22 cellular contexts compared by ENCODE assay signal in genomic region chr1:51381964-51382363, GRCh38. TPM values are rescaled to one million over a fixed set of nuclear protein-coding genes. Genes with fewer than 3 reads are reported as not detected.
DNase-seq lines count a peak whose midpoint lies in the region; ATAC-seq, FAIRE-seq and TF ChIP-seq lines count a peak whose summit lies in the region.
"Had no signal": no experiment of that assay in that cellular context is flagged by ENCODE, and none has a peak within 500 bp of the region (broad histone marks: within the 10 kb centered on the region; RNA-seq: fewer than 3 reads in every experiment).

No MANE protein-coding gene starts in this region.

- peaks cover 10% of the 10 kb centered on the region; the same call in 1 of the 2 replicates for H3K36me3 ChIP-seq in PC-3 (ENCODE audit: low read depth, low read length)
- H3K36me3 ChIP-seq in small intestine (ENCODE audit: control insufficient read depth in 2 of 2, insufficient read depth in 2 of 2, low read length in 2 of 2) = peaks cover 0 to 7% of the 10 kb centered on the region in 2 donors

- no peaks in the 10 kb centered on the region for H4K20me1 ChIP-seq in PC-3 (ENCODE audit: low read length)
- H4K20me1 ChIP-seq: BLaER1 had no signal

- H3K27me3 ChIP-seq in PC-3 (ENCODE audit: low read length) (no peaks in the 10 kb centered on the region), small intestine (ENCODE audit: control insufficient read depth in 2 of 2, insufficient read depth in 2 of 2, low read length in 2 of 2) (no peaks in the 10 kb centered on the region)
- H3K27me3 ChIP-seq: BLaER1 had no signal

- FAIRE-seq in small intestine (lab: Jason Lieb, UNC) = peak; percentile 71
- FAIRE-seq: GM12892, GM18507, HTR-8/SVneo had no signal

- no peak overlapping the region for H3K9ac ChIP-seq in PC-3 (ENCODE audit: low read length)
- H3K9ac ChIP-seq: BLaER1 had no signal

- ATAC-seq in PC-3 (peak; percentile 40; the same call in 1 of the 2 replicates), GM21367 (IDR thresholded peaks at IDR 0.05; ENCODE audit: unreplicated experiment) (no peak), HG03025 (IDR thresholded peaks at IDR 0.05; ENCODE audit: low FRiP score, unreplicated experiment) (no peak)
- ATAC-seq: HCT116 had no signal

- no peak overlapping the region for H3K4me3 ChIP-seq in PC-3 (ENCODE audit: low read length)
- H3K4me3 ChIP-seq in small intestine (ENCODE audit: low read depth in 1 of 2, low read length in 2 of 2) = no peak overlapping the region
- H3K4me3 ChIP-seq: BLaER1 had no signal

- H3K9me2 ChIP-seq in PC-3 (replicated peaks; ENCODE audit: low read length) = no peaks in the 10 kb centered on the region

- H3K9me3 Mint-ChIP-seq in activated T-cell treated with anti-CD3 and anti-CD28 coated beads, Interleukin-2, amount 50 U/mL, for 24 hours = peaks cover 3% of the 10 kb centered on the region
- H3K9me3 Mint-ChIP-seq in chondrocyte (ENCODE audit: low read depth) = peaks cover 24% of the 10 kb centered on the region

- no peak overlapping the region for H3K4me2 ChIP-seq in PC-3 (ENCODE audit: low read length)
- H3K4me2 ChIP-seq: BLaER1 had no signal

- no peaks in the 10 kb centered on the region for H3K4me1 ChIP-seq in PC-3 (ENCODE audit: insufficient read depth, low read length)
- no peaks in the 10 kb centered on the region for H3K4me1 ChIP-seq in small intestine (ENCODE audit: control insufficient read depth in 2 of 2, insufficient read depth in 1 of 2, low read depth in 1 of 2, low read length in 1 of 2)
- H3K4me1 ChIP-seq: BLaER1 had no signal

- TF ChIP-seq CTCF in PC-3 (conservative IDR thresholded peaks at IDR 0.05; ENCODE audit: low read depth, low read length) (no peak), chondrocyte (IDR thresholded peaks at IDR 0.05) (no peak)

- CTCF ChIA-PET in PC-3 (lab: Charles Lee) = no interaction called here

- H3K27ac ChIP-seq in PC-3 (ENCODE audit: low read length) (no peak overlapping the region), small intestine (ENCODE audit: low read depth in 1 of 2, low read length in 1 of 2) (no peak overlapping the region)
- H3K27ac ChIP-seq: BLaER1 had no signal

- intact Hi-C loops in PC-3 (cut with micrococcal nuclease) = no loop called here

- H3K4me3 Mint-ChIP-seq in activated T-cell treated with anti-CD3 and anti-CD28 coated beads, Interleukin-2, amount 50 U/mL, for 24 hours = no peak overlapping the region
- H3K4me3 Mint-ChIP-seq in chondrocyte (ENCODE audit: unreplicated experiment) = no peak overlapping the region
- H3K4me3 Mint-ChIP-seq: CD14-positive monocyte; CD4-positive, alpha-beta memory T cell; HFFc6 had no signal

- POLR2A ChIA-PET in PC-3 (lab: Charles Lee; ENCODE audit: unreplicated experiment) = no interaction called here

- no peaks in the 10 kb centered on the region for H3K79me2 ChIP-seq in PC-3 (ENCODE audit: low read length)

- H3K27me3 Mint-ChIP-seq in activated T-cell treated with anti-CD3 and anti-CD28 coated beads, Interleukin-2, amount 50 U/mL, for 24 hours = no peaks in the 10 kb centered on the region
- no peaks in the 10 kb centered on the region for H3K27me3 Mint-ChIP-seq in chondrocyte (ENCODE audit: low read depth)
- H3K27me3 Mint-ChIP-seq: CD4-positive, alpha-beta memory T cell had no signal

- H3K4me1 Mint-ChIP-seq in activated T-cell treated with anti-CD3 and anti-CD28 coated beads, Interleukin-2, amount 50 U/mL, for 24 hours (ENCODE audit: low read depth) = peaks cover 8% of the 10 kb centered on the region
- peaks cover 10% of the 10 kb centered on the region for H3K4me1 Mint-ChIP-seq in chondrocyte (ENCODE audit: low read depth)
- H3K4me1 Mint-ChIP-seq: CD14-positive monocyte had no signal

- H3K9me3 ChIP-seq in PC-3 (ENCODE audit: low read length) (no peaks in the 10 kb centered on the region), small intestine (ENCODE audit: control insufficient read depth, low read depth) (no peaks in the 10 kb centered on the region)

- no peak for DNase-seq in activated T-cell treated with anti-CD3 and anti-CD28 coated beads, Interleukin-2, amount 50 U/mL, for 24 hours
- DNase-seq in activated T-cell treated with anti-CD3 and anti-CD28 coated beads for 4 hours = no peak
- DNase-seq in PC-3 = no peak
- DNase-seq in chondrocyte (ENCODE audit: low spot score) = no peak
- no peak for DNase-seq in small intestine
- DNase-seq in effector CD4-positive, alpha-beta T cell = no peak
- DNase-seq: CD4-positive, alpha-beta memory T cell; DMS153; DMS79; GDM1; GOT3; H7; HFFc6; IMR-90 had no signal

- BruUV-seq in PC-3 (replicated peaks; lab: Mats Ljungman, UMichigan) = no TSS peak

- no peaks in the 10 kb centered on the region for H3F3A ChIP-seq in PC-3 (ENCODE audit: low read length, unreplicated experiment)

- no peak overlapping the region for H2AFZ ChIP-seq in PC-3 (ENCODE audit: low read length)

- peaks cover 88% of the 10 kb centered on the region for H3K36me3 Mint-ChIP-seq in activated T-cell treated with anti-CD3 and anti-CD28 coated beads, Interleukin-2, amount 50 U/mL, for 24 hours (ENCODE audit: low read depth)
- peaks cover 57% of the 10 kb centered on the region for H3K36me3 Mint-ChIP-seq in chondrocyte (ENCODE audit: low read depth)

- H3K27ac Mint-ChIP-seq in activated T-cell treated with anti-CD3 and anti-CD28 coated beads, Interleukin-2, amount 50 U/mL, for 24 hours = peak overlapping the region; percentile 19
- H3K27ac Mint-ChIP-seq in chondrocyte (ENCODE audit: unreplicated experiment) = peak overlapping the region; percentile 45
- H3K27ac Mint-ChIP-seq: CD14-positive monocyte, HFFc6 had no signal

RNA-seq across cellular contexts. Expression of gene TTC39A, which starts 51.6 kb away (rescaled TPM):
- total RNA-seq in PC-3 (2014; rRNA removed) (11.1 and 12.3 TPM in 2 replicates), chondrocyte (1.4 to 4.0 TPM (median 2.3 TPM) in 3 replicates)
- polyA plus RNA-seq in small intestine = 10 to 100 TPM in 2 of 3 donors, 1 to 10 TPM in 1; 9.3 to 15.4 (median 10.3) TPM
- total RNA-seq: CD4-positive, alpha-beta memory T cell had no signal
- polyA plus RNA-seq: CD14-positive monocyte; CD4-positive, alpha-beta memory T cell had no signal
